1 cellular context compared by ENCODE assay signal in genomic region chr1:8831329-8831728, GRCh38.
TF ChIP-seq lines count a peak whose summit lies in the region.

No MANE protein-coding gene starts in this region.

TF ChIP-seq in GM23338, 12 proteins besides CTCF, POLR2A, EP300 and RAD21 (continued from another document):
- no peak for TF ChIP-seq REST (IDR thresholded peaks at IDR 0.05; ENCODE audit: unreplicated experiment)
- no peak for TF ChIP-seq ZNF331 (CRISPR knock-in tag; IDR thresholded peaks at IDR 0.05; ENCODE audit: low read depth)
- no peak for TF ChIP-seq EZH2phosphoT487 (IDR thresholded peaks at IDR 0.05; ENCODE audit: unreplicated experiment)
- TF ChIP-seq ZNF462 (CRISPR knock-in tag; IDR thresholded peaks at IDR 0.05) = no peak
- TF ChIP-seq NANOG (IDR thresholded peaks at IDR 0.05; ENCODE audit: borderline replicate concordance) = no peak
- TF ChIP-seq, protein P1, sequence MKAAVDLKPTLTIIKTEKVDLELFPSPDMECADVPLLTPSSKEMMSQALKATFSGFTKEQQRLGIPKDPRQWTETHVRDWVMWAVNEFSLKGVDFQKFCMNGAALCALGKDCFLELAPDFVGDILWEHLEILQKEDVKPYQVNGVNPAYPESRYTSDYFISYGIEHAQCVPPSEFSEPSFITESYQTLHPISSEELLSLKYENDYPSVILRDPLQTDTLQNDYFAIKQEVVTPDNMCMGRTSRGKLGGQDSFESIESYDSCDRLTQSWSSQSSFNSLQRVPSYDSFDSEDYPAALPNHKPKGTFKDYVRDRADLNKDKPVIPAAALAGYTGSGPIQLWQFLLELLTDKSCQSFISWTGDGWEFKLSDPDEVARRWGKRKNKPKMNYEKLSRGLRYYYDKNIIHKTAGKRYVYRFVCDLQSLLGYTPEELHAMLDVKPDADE (IDR thresholded peaks at IDR 0.05) = no peak
- no peak for TF ChIP-seq CREB1 (CRISPR knock-in tag; IDR thresholded peaks at IDR 0.05; ENCODE audit: low read depth)
- no peak for TF ChIP-seq POLR2AphosphoS5 (IDR thresholded peaks at IDR 0.05; ENCODE audit: low read depth)
- TF ChIP-seq STAT1 (IDR thresholded peaks at IDR 0.05; ENCODE audit: unreplicated experiment) = no peak
- TF ChIP-seq JUNB (IDR thresholded peaks at IDR 0.05; ENCODE audit: unreplicated experiment) = no peak
- no peak for TF ChIP-seq EZH2 (IDR thresholded peaks at IDR 0.05; ENCODE audit: low read depth, unreplicated experiment)
